ENCODE assay signal across 8 cellular contexts in the genomic region with DNA sequence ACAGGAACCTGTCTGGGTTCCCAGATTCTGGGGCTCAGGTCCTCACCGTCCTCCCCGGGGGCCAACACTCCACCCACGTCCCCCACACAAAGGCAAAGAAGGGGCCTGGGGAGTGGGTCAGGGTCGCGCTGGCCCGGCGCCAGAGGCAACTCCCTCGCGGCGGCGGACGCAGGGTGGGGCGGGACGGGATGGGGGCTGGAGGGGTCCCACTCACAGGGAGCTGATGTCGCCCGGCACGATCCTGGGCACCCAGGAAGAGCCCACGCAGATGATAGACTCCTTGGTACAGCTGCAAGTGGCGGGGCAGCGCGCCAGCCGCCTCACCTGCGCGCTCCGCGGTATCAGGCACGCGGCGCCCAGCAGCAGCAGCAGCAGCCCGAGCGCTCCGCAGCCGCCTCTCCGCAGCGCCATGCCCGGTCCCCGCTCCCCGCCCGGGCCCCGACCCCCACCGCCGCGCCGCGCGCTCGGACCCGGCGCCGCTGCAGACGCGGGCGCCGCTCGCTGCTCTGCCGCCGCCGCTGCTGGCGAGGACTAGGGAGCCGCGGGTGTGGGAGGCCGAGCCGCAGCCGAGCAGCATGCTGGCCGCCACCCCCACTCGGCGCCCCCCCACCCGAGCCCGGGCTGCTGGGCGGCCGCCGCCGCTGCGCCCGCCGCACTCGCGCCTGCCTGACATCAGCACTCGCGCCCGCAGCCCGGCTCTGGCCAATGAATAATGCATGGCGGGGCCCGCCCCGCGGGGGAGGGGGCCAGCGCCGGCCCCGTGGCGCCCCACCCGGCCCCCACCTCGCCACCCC. TPM values are rescaled to one million over a fixed set of nuclear protein-coding genes. Genes with fewer than 3 reads are reported as not detected.
DNase-seq lines count a peak whose midpoint lies in the region; ATAC-seq lines count a peak whose summit lies in the region.

A gene with protein sequence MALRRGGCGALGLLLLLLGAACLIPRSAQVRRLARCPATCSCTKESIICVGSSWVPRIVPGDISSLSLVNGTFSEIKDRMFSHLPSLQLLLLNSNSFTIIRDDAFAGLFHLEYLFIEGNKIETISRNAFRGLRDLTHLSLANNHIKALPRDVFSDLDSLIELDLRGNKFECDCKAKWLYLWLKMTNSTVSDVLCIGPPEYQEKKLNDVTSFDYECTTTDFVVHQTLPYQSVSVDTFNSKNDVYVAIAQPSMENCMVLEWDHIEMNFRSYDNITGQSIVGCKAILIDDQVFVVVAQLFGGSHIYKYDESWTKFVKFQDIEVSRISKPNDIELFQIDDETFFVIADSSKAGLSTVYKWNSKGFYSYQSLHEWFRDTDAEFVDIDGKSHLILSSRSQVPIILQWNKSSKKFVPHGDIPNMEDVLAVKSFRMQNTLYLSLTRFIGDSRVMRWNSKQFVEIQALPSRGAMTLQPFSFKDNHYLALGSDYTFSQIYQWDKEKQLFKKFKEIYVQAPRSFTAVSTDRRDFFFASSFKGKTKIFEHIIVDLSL (minus strand): TSS at position 664 of the 794 bp plus-strand sequence. CDS start 253 bp downstream, at position 411.

- no peak within 1 kb of the TSS for H3K27ac Mint-ChIP-seq in activated CD4-positive, alpha-beta memory T cell treated with anti-CD3 and anti-CD28 coated beads, Interleukin-2, amount 10 ng/mL, durations not matched to agents 7 days and 5 days

- H3K9me3 ChIP-seq in iPS-18a (ENCODE audit: control insufficient read depth, low read depth, low read length) (no peaks in the 10 kb centered on the region), skeletal muscle satellite cell (replicated peaks; ENCODE audit: low read length) (no peaks in the 10 kb centered on the region)

- H3K27me3 ChIP-seq in iPS-18a (ENCODE audit: control insufficient read depth, insufficient read depth, low read length) (peaks cover 45% of the 10 kb centered on the region), skeletal muscle satellite cell (ENCODE audit: control insufficient read depth, insufficient read depth, low read length) (peaks cover 65% of the 10 kb centered on the region)

- no peak within 1 kb of the TSS for H3K4me3 Mint-ChIP-seq in activated CD4-positive, alpha-beta memory T cell treated with anti-CD3 and anti-CD28 coated beads, Interleukin-2, amount 10 ng/mL, durations not matched to agents 7 days and 5 days

- CTCF ChIA-PET in activated CD4-positive, alpha-beta memory T cell treated with anti-CD3 and anti-CD28 coated beads, Interleukin-2, amount 10 ng/mL, durations not matched to agents 7 days and 5 days (lab: Charles Lee): no interaction called here

- no peaks in the 10 kb centered on the region for H3K9me3 Mint-ChIP-seq in activated CD4-positive, alpha-beta memory T cell treated with anti-CD3 and anti-CD28 coated beads, Interleukin-2, amount 10 ng/mL, durations not matched to agents 7 days and 5 days

- H3K36me3 ChIP-seq in iPS-18a (ENCODE audit: control insufficient read depth, low read depth, low read length) (no peaks in the 10 kb centered on the region), skeletal muscle satellite cell (ENCODE audit: insufficient read depth, low read length) (no peaks in the 10 kb centered on the region)

- H3K27me3 Mint-ChIP-seq in activated CD4-positive, alpha-beta memory T cell treated with anti-CD3 and anti-CD28 coated beads, Interleukin-2, amount 10 ng/mL, durations not matched to agents 7 days and 5 days: peaks cover 79% of the 10 kb centered on the region

- no peaks in the 10 kb centered on the region for H3K36me3 Mint-ChIP-seq in activated CD4-positive, alpha-beta memory T cell treated with anti-CD3 and anti-CD28 coated beads, Interleukin-2, amount 10 ng/mL, durations not matched to agents 7 days and 5 days (ENCODE audit: low read depth)

- peak within 1 kb of the TSS; percentile 10 for H3K9ac ChIP-seq in iPS-18a (ENCODE audit: low read length)
- no peak within 1 kb of the TSS for H3K9ac ChIP-seq in skeletal muscle satellite cell (ENCODE audit: low read depth, low read length)

- intact Hi-C loops in Right ventricle myocardium inferior (cut with DNase I) (loop anchor here (5.0 kb wide), 2 partner anchors 72 to 112 kb away; no protein-coding TSS in a partner anchor), cardiac septum (cut with DNase I) (no loop called here)

- H3K4me2 ChIP-seq in skeletal muscle satellite cell (ENCODE audit: low read length): peak within 1 kb of the TSS; percentile 65

- no peaks in the 10 kb centered on the region for H3K4me1 Mint-ChIP-seq in activated CD4-positive, alpha-beta memory T cell treated with anti-CD3 and anti-CD28 coated beads, Interleukin-2, amount 10 ng/mL, durations not matched to agents 7 days and 5 days

- DNase-seq in Right ventricle myocardium inferior (ENCODE audit: missing footprints) (peak; percentile 73), cardiac septum (ENCODE audit: low spot score) (no peak), amniotic epithelial cell (ENCODE audit: low read depth) (peak; percentile 8)
- DNase-seq in activated CD4-positive, alpha-beta memory T cell treated with anti-CD3 and anti-CD28 coated beads, Interleukin-2, amount 10 ng/mL, durations not matched to agents 7 days and 5 days: no peak

- POLR2A ChIA-PET in activated CD4-positive, alpha-beta memory T cell treated with anti-CD3 and anti-CD28 coated beads, Interleukin-2, amount 10 ng/mL, durations not matched to agents 7 days and 5 days (lab: Charles Lee): no interaction called here

- H3K27ac ChIP-seq in iPS-18a (ENCODE audit: low read length): no peak within 1 kb of the TSS

- H3K4me3 ChIP-seq in iPS-18a (ENCODE audit: low read length): peak within 1 kb of the TSS; percentile 64
- H3K4me3 ChIP-seq in skeletal muscle satellite cell (ENCODE audit: low read length): peak within 1 kb of the TSS; percentile 13

- H3K4me1 ChIP-seq in iPS-18a (ENCODE audit: control insufficient read depth, low read depth, low read length) (peaks cover 13% of the 10 kb centered on the region), skeletal muscle satellite cell (ENCODE audit: control insufficient read depth, insufficient read depth, low read length) (no peaks in the 10 kb centered on the region)

- ATAC-seq in Right ventricle myocardium inferior (peak; percentile 58), HG03565 (IDR thresholded peaks at IDR 0.05; ENCODE audit: unreplicated experiment) (no peak), GM21723 (IDR thresholded peaks at IDR 0.05; ENCODE audit: unreplicated experiment) (no peak)

RNA-seq across cellular contexts. Expression of the gene that starts here (rescaled TPM):
- total RNA-seq in Right ventricle myocardium inferior (3.6 TPM), cardiac septum (5.0 TPM)
- total RNA-seq in skeletal muscle satellite cell (2012; rRNA removed): under 0.01 and 0.22 TPM in 2 replicates
- not detected for total RNA-seq in activated CD4-positive, alpha-beta memory T cell treated with anti-CD3 and anti-CD28 coated beads, Interleukin-2, amount 10 ng/mL, durations not matched to agents 7 days and 5 days

Comparison
In these comparisons a context has a peak if more than half of its experiments do, and no peak if none do; other contexts are left out.
1. DNase-seq: peak in Right ventricle myocardium inferior (single experiment) and amniotic epithelial cell (single experiment); none in cardiac septum (single experiment) and activated CD4-positive, alpha-beta memory T cell treated with anti-CD3 and anti-CD28 coated beads, Interleukin-2, amount 10 ng/mL, durations not matched to agents 7 days and 5 days (single experiment).